Comparison of ENCODE assay signal across 18 cellular contexts in the genomic region with DNA sequence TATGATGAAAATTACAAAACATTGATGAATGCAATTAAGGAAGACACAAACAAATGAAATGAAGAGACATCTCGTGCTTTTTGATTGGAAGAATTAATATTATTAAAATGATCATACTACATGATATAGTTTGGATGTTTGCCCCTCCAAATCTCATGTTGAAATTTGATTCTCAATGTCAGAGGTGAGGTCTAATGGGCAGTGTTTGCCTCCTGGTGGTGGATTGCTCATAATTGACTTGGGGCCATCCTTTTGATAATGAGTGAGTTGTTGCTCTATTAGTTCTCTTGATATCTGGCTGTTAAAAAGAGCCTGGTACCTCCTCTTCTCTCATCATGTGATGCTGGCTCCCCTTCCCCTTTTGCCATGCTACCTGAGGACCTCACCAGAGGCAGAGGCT. TPM values are rescaled to one million over a fixed set of nuclear protein-coding genes. Genes with fewer than 3 reads are reported as not detected.
A peak's percentile ranks its signal among the peaks of the same experiment; 100 is the strongest.
DNase-seq lines count a peak whose midpoint lies in the region; ATAC-seq, FAIRE-seq and TF ChIP-seq lines count a peak whose summit lies in the region.
"Had no signal": no experiment of that assay in that cellular context is flagged by ENCODE, and none has a peak within 500 bp of the region (broad histone marks: within the 10 kb centered on the region; RNA-seq: fewer than 3 reads in every experiment).

No MANE protein-coding gene starts in this region.

- H3K23me2 ChIP-seq in H1 (ENCODE audit: low read depth, low read length): no peaks in the 10 kb centered on the region

- no peak overlapping the region for H2AK5ac ChIP-seq in H1 (ENCODE audit: low read depth, low read length)

- no peak overlapping the region for H2BK15ac ChIP-seq in H1 (ENCODE audit: low read length)

- ATAC-seq in foreskin keratinocyte (no peak), PC-3 (no peak)
- ATAC-seq: A549, GM23338 had no signal

- H2BK20ac ChIP-seq in H1 (ENCODE audit: low read length): no peak overlapping the region

- POLR2A ChIA-PET in H1 (lab: Charles Lee; ENCODE audit: partially characterized antibody): no interaction called here
- POLR2A ChIA-PET in PC-3 (lab: Charles Lee; ENCODE audit: unreplicated experiment): no interaction called here

- 0% methylated on average over 1 of the region's 1 CpG for WGBS in mammary epithelial cell (ENCODE audit: low coverage, missing lambda C conversion rate)
- WGBS in H1 (ENCODE audit: extremely low coverage in 1 of 2, insufficient coverage in 1 of 2, insufficient read length in 1 of 2, insufficient replicate concordance in 2 of 2, low coverage in 1 of 2, low lambda C conversion rate in 2 of 2, missing lambda C conversion rate in 1 of 2), 2 experiments: 92% methylated on average over 1 of the region's 1 CpG; no CpG with 5 or more reads in 1 of the 2 experiments
- WGBS in smooth muscle cell (ENCODE audit: low lambda C conversion rate): 67% methylated on average over 1 of the region's 1 CpG

- H3K9ac ChIP-seq in mammary epithelial cell (ENCODE audit: insufficient read depth, low read length) (no peak overlapping the region), H1 (replicated peaks in 1 of 4; ENCODE audit: extremely low read depth in 1 of 4, low read depth in 3 of 4, low read length in 3 of 4) (no peak overlapping the region), PC-3 (ENCODE audit: low read length) (no peak overlapping the region), smooth muscle cell (ENCODE audit: low read depth) (no peak overlapping the region)

- H2AFZ ChIP-seq in mammary epithelial cell (ENCODE audit: low read depth, low read length) (no peak overlapping the region), H1 (ENCODE audit: low read length) (no peak overlapping the region), PC-3 (ENCODE audit: low read length) (no peak overlapping the region), smooth muscle cell (ENCODE audit: low read depth) (no peak overlapping the region)
- H2AFZ ChIP-seq: GM23338 had no signal

- no peak overlapping the region for H3K27ac Mint-ChIP-seq in HFFc6
- H3K27ac Mint-ChIP-seq: CD4-positive, alpha-beta memory T cell; GM23338 had no signal

- no peaks in the 10 kb centered on the region for H4K20me1 ChIP-seq in mammary epithelial cell (ENCODE audit: insufficient read depth, low read length)
- no peaks in the 10 kb centered on the region for H4K20me1 ChIP-seq in H1 (replicated peaks in 1 of 2; ENCODE audit: control insufficient read depth in 1 of 2, insufficient read depth in 2 of 2, low read length in 2 of 2)
- no peaks in the 10 kb centered on the region for H4K20me1 ChIP-seq in PC-3 (ENCODE audit: low read length)
- no peaks in the 10 kb centered on the region for H4K20me1 ChIP-seq in smooth muscle cell (ENCODE audit: low read depth)

- TF ChIP-seq RAD21 in H1 (IDR thresholded peaks at IDR 0.05 in 1 of 2, conservative IDR thresholded peaks at IDR 0.05 in 1 of 2; ENCODE audit: low read depth in 2 of 2, low read length in 2 of 2): 0 out of 4 replicates have a peak, but pooled peaks have one; percentile 12 to 17

- H3K79me1 ChIP-seq in H1 (ENCODE audit: low read depth, low read length): no peaks in the 10 kb centered on the region

- H4K91ac ChIP-seq in H1 (replicated peaks; ENCODE audit: insufficient read length, low read length): no peak overlapping the region

- H3K56ac ChIP-seq in H1 (replicated peaks; ENCODE audit: insufficient read length, low read depth, low read length): no peak overlapping the region

- H4K5ac ChIP-seq in H1 (ENCODE audit: insufficient read length, low read depth, low read length): no peak overlapping the region

- TF ChIP-seq POLR2A in breast epithelium (IDR thresholded peaks at IDR 0.05) (no peak), H1 (IDR thresholded peaks at IDR 0.05; ENCODE audit: control extremely low read depth in 1 of 2, low read depth in 2 of 2, low read length in 2 of 2) (no peak)

- in situ Hi-C loops in mammary epithelial cell (cut with MboI; ENCODE audit: low sequenced_read_pairs in 2 of 2): no loop called here

- CTCF ChIA-PET in mammary epithelial cell (lab: Charles Lee; ENCODE audit: low non-redundant PET) (no interaction called here), H1 (lab: Charles Lee; ENCODE audit: partially characterized antibody) (no interaction called here), PC-3 (lab: Charles Lee) (no interaction called here)

- H3K27me3 Mint-ChIP-seq in HFFc6 (ENCODE audit: insufficient read depth): peaks cover 5% of the 10 kb centered on the region; the same call in 1 of the 2 replicates

- BruUV-seq in mammary epithelial cell (replicated peaks; lab: Mats Ljungman, UMichigan) (no TSS peak), PC-3 (replicated peaks; lab: Mats Ljungman, UMichigan) (no TSS peak)

- H3K9me2 ChIP-seq in PC-3 (replicated peaks; ENCODE audit: low read length): no peaks in the 10 kb centered on the region

- H3K79me2 ChIP-seq in mammary epithelial cell (ENCODE audit: insufficient read depth, low read length) (no peaks in the 10 kb centered on the region), H1 (ENCODE audit: control insufficient read depth in 1 of 2, insufficient read depth in 2 of 2, low read length in 2 of 2) (no peaks in the 10 kb centered on the region), PC-3 (ENCODE audit: low read length) (no peaks in the 10 kb centered on the region), smooth muscle cell (ENCODE audit: low read depth) (no peaks in the 10 kb centered on the region)

- H3K27me3 ChIP-seq in mammary epithelial cell (ENCODE audit: insufficient read depth, low read length) (no peaks in the 10 kb centered on the region), breast epithelium (no peaks in the 10 kb centered on the region), H1 (replicated peaks in 1 of 4; ENCODE audit: control insufficient read depth in 3 of 4, extremely low read depth in 1 of 4, insufficient read depth in 3 of 4, low read length in 3 of 4) (no peaks in the 10 kb centered on the region), foreskin keratinocyte (no peaks in the 10 kb centered on the region), PC-3 (ENCODE audit: low read length) (no peaks in the 10 kb centered on the region), H7 (ENCODE audit: control insufficient read depth, insufficient read depth, low read length) (no peaks in the 10 kb centered on the region), smooth muscle cell (ENCODE audit: low read depth) (no peaks in the 10 kb centered on the region)

- H3K4me3 ChIP-seq in mammary epithelial cell (replicated peaks in 1 of 3; ENCODE audit: insufficient read depth in 1 of 3, low read depth in 2 of 3, low read length in 3 of 3) (no peak overlapping the region), breast epithelium (no peak overlapping the region), H1 (ENCODE audit: extremely low read depth in 1 of 4, insufficient read depth in 2 of 4, low read depth in 3 of 4, low read length in 4 of 4) (no peak overlapping the region), PC-3 (ENCODE audit: low read length) (no peak overlapping the region), H7 (ENCODE audit: insufficient read depth, low read depth, low read length) (no peak overlapping the region), smooth muscle cell (no peak overlapping the region)
- H3K4me3 ChIP-seq: A549, GM23338, HAP-1 had no signal

- FAIRE-seq in H1 (lab: Jason Lieb, UNC): no peak
- FAIRE-seq: A549 had no signal

- no peak overlapping the region for H2BK5ac ChIP-seq in H1 (ENCODE audit: low read depth, low read length)

- dilution Hi-C loops in mammary epithelial cell (cut with HindIII; ENCODE audit: low sequenced_read_pairs): no loop called here

- H3K4me3 Mint-ChIP-seq in HFFc6: no peak overlapping the region
- H3K4me3 Mint-ChIP-seq: CD14-positive monocyte; CD4-positive, alpha-beta memory T cell; GM23338 had no signal

- H3K4me1 ChIP-seq in mammary epithelial cell (ENCODE audit: insufficient read depth, low read length) (no peaks in the 10 kb centered on the region), breast epithelium (no peaks in the 10 kb centered on the region), H1 (replicated peaks in 1 of 4; ENCODE audit: control insufficient read depth in 3 of 4, insufficient read depth in 4 of 4, low read length in 3 of 4) (no peaks in the 10 kb centered on the region), foreskin keratinocyte (no peaks in the 10 kb centered on the region), PC-3 (ENCODE audit: insufficient read depth, low read length) (no peaks in the 10 kb centered on the region), smooth muscle cell (ENCODE audit: low read depth) (no peaks in the 10 kb centered on the region)
- H3K4me1 ChIP-seq: A549, HAP-1 had no signal

- H3F3A ChIP-seq in PC-3 (ENCODE audit: low read length, unreplicated experiment): no peaks in the 10 kb centered on the region
- no peaks in the 10 kb centered on the region for H3F3A ChIP-seq in smooth muscle cell (ENCODE audit: low read depth)

- H2BK12ac ChIP-seq in H1 (ENCODE audit: low read depth, low read length): no peak overlapping the region

- H3K9me3 Mint-ChIP-seq in HFFc6: no peaks in the 10 kb centered on the region

- no peak overlapping the region for H3K23ac ChIP-seq in H1 (ENCODE audit: insufficient read length)

- no peaks in the 10 kb centered on the region for H3K36me3 ChIP-seq in mammary epithelial cell (ENCODE audit: insufficient read depth, low read length)
- no peaks in the 10 kb centered on the region for H3K36me3 ChIP-seq in breast epithelium
- H3K36me3 ChIP-seq in H1 (ENCODE audit: control insufficient read depth in 2 of 4, insufficient read depth in 4 of 4, low read length in 3 of 4): no peaks in the 10 kb centered on the region
- H3K36me3 ChIP-seq in PC-3 (ENCODE audit: low read depth, low read length): no peaks in the 10 kb centered on the region
- no peaks in the 10 kb centered on the region for H3K36me3 ChIP-seq in H7 (replicated peaks; ENCODE audit: control insufficient read depth, insufficient read depth, low read length)
- no peaks in the 10 kb centered on the region for H3K36me3 ChIP-seq in smooth muscle cell (ENCODE audit: low read depth)
- H3K36me3 ChIP-seq: HAP-1 had no signal

- H3K36me3 Mint-ChIP-seq in HFFc6 (ENCODE audit: low read depth): peaks cover 5% of the 10 kb centered on the region; the same call in 1 of the 2 replicates
- H3K36me3 Mint-ChIP-seq: CD14-positive monocyte; CD4-positive, alpha-beta memory T cell had no signal

- DNase-seq in mammary epithelial cell (no peak), breast epithelium (ENCODE audit: low spot score in 2 of 2) (no peak), HFFc6 (no peak), H1 (ENCODE audit: low read depth in 1 of 2, low spot score in 2 of 2) (no peak), foreskin keratinocyte (no peak), PC-3 (no peak), H7 (no peak), smooth muscle cell (lab: John Stamatoyannopoulos, UW; ENCODE audit: unreplicated experiment) (no peak)
- DNase-seq: AML-193, DMS153, DMS79, GF-D8 had no signal

- no peak overlapping the region for H4K8ac ChIP-seq in H1 (ENCODE audit: extremely low read depth, insufficient read depth, low read length)

- intact Hi-C loops in mammary epithelial cell (cut with micrococcal nuclease): no loop called here
- intact Hi-C loops in breast epithelium (cut with DNase I; ENCODE audit: low total_unique reads): no loop called here
- intact Hi-C loops in PC-3 (cut with micrococcal nuclease): no loop called here

- H3K27ac ChIP-seq in mammary epithelial cell (ENCODE audit: insufficient read depth, low read depth, low read length): no peak overlapping the region
- no peak overlapping the region for H3K27ac ChIP-seq in breast epithelium
- no peak overlapping the region for H3K27ac ChIP-seq in H1 (ENCODE audit: low read depth, low read length)
- no peak overlapping the region for H3K27ac ChIP-seq in foreskin keratinocyte
- H3K27ac ChIP-seq in PC-3 (ENCODE audit: low read length): no peak overlapping the region
- H3K27ac ChIP-seq in smooth muscle cell (ENCODE audit: low read depth): no peak overlapping the region
- H3K27ac ChIP-seq: 22Rv1, A549 had no signal

- TF ChIP-seq EP300 in H1 (IDR thresholded peaks at IDR 0.05; ENCODE audit: borderline replicate concordance in 1 of 2, low read depth in 2 of 2, low read length in 2 of 2): no peak

- no peaks in the 10 kb centered on the region for H3K4me1 Mint-ChIP-seq in HFFc6 (ENCODE audit: low read depth)
- H3K4me1 Mint-ChIP-seq: CD14-positive monocyte; CD4-positive, alpha-beta memory T cell; GM23338 had no signal

- no peaks in the 10 kb centered on the region for H3K9me3 ChIP-seq in mammary epithelial cell (replicated peaks; ENCODE audit: insufficient read depth, low read length)
- H3K9me3 ChIP-seq in breast epithelium: no peaks in the 10 kb centered on the region
- peaks cover 0 to 2% of the 10 kb centered on the region in 2 experiments; a peak in 1 of 4 replicates for H3K9me3 ChIP-seq in H1 (ENCODE audit: insufficient read depth in 2 of 2, low read depth in 1 of 2, low read length in 1 of 2)
- no peaks in the 10 kb centered on the region for H3K9me3 ChIP-seq in PC-3 (ENCODE audit: low read length)
- H3K9me3 ChIP-seq in smooth muscle cell (replicated peaks; ENCODE audit: low read depth): no peaks in the 10 kb centered on the region
- H3K9me3 ChIP-seq: A549, HAP-1 had no signal

- H3K4me2 ChIP-seq in mammary epithelial cell (ENCODE audit: insufficient read depth, low read depth, low read length): no peak overlapping the region
- H3K4me2 ChIP-seq in H1 (ENCODE audit: insufficient read depth in 1 of 2, low read depth in 2 of 2, low read length in 2 of 2): no peak overlapping the region
- H3K4me2 ChIP-seq in PC-3 (ENCODE audit: low read length): no peak overlapping the region
- H3K4me2 ChIP-seq in smooth muscle cell: no peak overlapping the region
- H3K4me2 ChIP-seq: A549, GM23338 had no signal

- H3K18ac ChIP-seq in H1 (ENCODE audit: extremely low read depth, low read length): no peak overlapping the region

- no peak overlapping the region for H3K4ac ChIP-seq in H1 (replicated peaks; ENCODE audit: insufficient read length, low read depth, low read length)

- H2BK120ac ChIP-seq in H1 (replicated peaks; ENCODE audit: low read depth, low read length): no peak overlapping the region

- TF ChIP-seq CTCF in mammary epithelial cell (conservative IDR thresholded peaks at IDR 0.05 in 1 of 2, IDR thresholded peaks at IDR 0.05 in 1 of 2; ENCODE audit: extremely low read depth in 1 of 2, insufficient read depth in 1 of 2, low read depth in 1 of 2, low read length in 2 of 2) (peak; percentile 8 to 16), breast epithelium (IDR thresholded peaks at IDR 0.05) (no peak), HFFc6 (IDR thresholded peaks at IDR 0.05) (peak; percentile 37), H1 (IDR thresholded peaks at IDR 0.05; ENCODE audit: control extremely low read depth in 1 of 3, insufficient read depth in 1 of 3, low read depth in 1 of 3, low read length in 3 of 3) (no peak), foreskin keratinocyte (conservative IDR thresholded peaks at IDR 0.05) (peak; percentile 16), PC-3 (conservative IDR thresholded peaks at IDR 0.05; ENCODE audit: low read depth, low read length) (no peak), smooth muscle cell (IDR thresholded peaks at IDR 0.05; ENCODE audit: borderline replicate concordance, insufficient read depth, poor library complexity, severe bottlenecking) (no peak)

- no peak overlapping the region for H3K14ac ChIP-seq in H1 (ENCODE audit: insufficient read length)

RNA-seq across cellular contexts. Expression of a gene that starts 56.7 kb away (rescaled TPM):
- total RNA-seq in mammary epithelial cell: 1 to 10 TPM; 1.2 to 2.0 TPM
- 0.14 TPM for polyA plus RNA-seq in mammary epithelial cell
- polyA minus RNA-seq in mammary epithelial cell: not detected
- total RNA-seq in breast epithelium: 10 to 100 TPM in 1 of 3 donors, 1 to 10 TPM in 1, under 1 TPM in 1; 0.33 to 14.9 (median 3.5) TPM
- 1 to 10 TPM; 5.7 to 9.9 (median 7.6) TPM for total RNA-seq in HFFc6 (2021; fragmentation: NEBNext Ultra II Directional; extraction: Animal tissue kit (Norgen Biotek cat#: 25700))
- total RNA-seq in H1 (2021; fragmentation: NEBNext Ultra II Directional; extraction: Animal tissue kit (Norgen Biotek cat#: 25700)): 0.22 and 0.92 TPM in 2 replicates
- polyA plus RNA-seq in H1 (2011; rRNA removed): 0.03 and 0.11 TPM in 2 replicates
- polyA plus RNA-seq in H1 (2011; cell fraction: cytosol; rRNA removed): 0.06 TPM
- 0.14 TPM for polyA plus RNA-seq in H1 (2011; cell fraction: nucleus; rRNA removed)
- polyA plus RNA-seq in H1 (2012, experiment 1 of 2): 0.10 to 0.42 TPM (median 0.21 TPM) in 4 replicates
- polyA plus RNA-seq in H1 (2012, experiment 2 of 2): not detected
- polyA plus RNA-seq in H1 (2013, experiment 1 of 2): 0.02 TPM
- 0.02 TPM for polyA plus RNA-seq in H1 (2013, experiment 2 of 2)
- polyA minus RNA-seq in H1 (2011; rRNA and poly(A)+ RNA removed): 0.06 and 0.51 TPM in 2 replicates
- polyA minus RNA-seq in H1 (2011; cell fraction: cytosol; rRNA and poly(A)+ RNA removed): not detected
- 0.40 TPM for polyA minus RNA-seq in H1 (2011; cell fraction: nucleus; rRNA and poly(A)+ RNA removed)
- total RNA-seq in foreskin keratinocyte: 1.4 and 5.5 TPM in 2 replicates
- polyA plus RNA-seq in foreskin keratinocyte: 1.3 and 3.5 TPM in 2 replicates
- 0.35 and 0.66 TPM in 2 replicates for total RNA-seq in PC-3 (2014; rRNA removed)
- 0.17 and 0.22 TPM in 2 replicates for total RNA-seq in H7 (2014; rRNA removed; shearing (Covaris generic))
- total RNA-seq in smooth muscle cell: 0.72 TPM in 1 of 2 replicates, not detected in the other
- polyA plus RNA-seq in smooth muscle cell: 1.1 TPM in 1 of 2 replicates, not detected in the other
- polyA plus RNA-seq: CD4-positive, alpha-beta memory T cell had no signal

Comparison
In these comparisons a context has a peak if more than half of its experiments do, and no peak if none do; other contexts are left out.
1. CTCF ChIP-seq: peak in mammary epithelial cell (2 of 2), HFFc6 (single experiment) and foreskin keratinocyte (single experiment); none in breast epithelium (0 of 3), H1 (0 of 3), PC-3 (single experiment) and smooth muscle cell (single experiment).